Comparison of ENCODE assay signal across 10 cellular contexts in genomic region chr9:108182950-108183381, GRCh38.
DNase-seq lines count a peak whose midpoint lies in the region; ATAC-seq and TF ChIP-seq lines count a peak whose summit lies in the region.
"Had no signal": no experiment of that assay in that cellular context is flagged by ENCODE, and none has a peak within 500 bp of the region (broad histone marks: within the 10 kb centered on the region; RNA-seq: fewer than 3 reads in every experiment).

No MANE protein-coding gene starts in this region.

- DNase-seq in Daoy (ENCODE audit: low read depth) (peak; percentile 72), cardiac fibroblast (ENCODE audit: low read depth in 2 of 2) (peak; percentile 14 to 67), omental fat pad (ENCODE audit: low spot score) (no peak), inferior parietal cortex (ENCODE audit: extremely low spot score) (no peak), superior temporal gyrus (ENCODE audit: extremely low spot score) (no peak)
- no peak for DNase-seq in stimulated activated CD4-positive, alpha-beta T cell treated with anti-CD3 and anti-CD28 coated beads, Interleukin-2, amount 100 ng/mL, for 24 hours
- DNase-seq: amniotic stem cell, T-helper 1 cell had no signal

- H3K4me3 ChIP-seq in cardiac fibroblast (replicated peaks in 1 of 2; ENCODE audit: low read depth in 2 of 2, low read length in 2 of 2): no peak overlapping the region

- TF ChIP-seq CTCF in cardiac fibroblast (IDR thresholded peaks at IDR 0.05; ENCODE audit: low read depth, low read length): no peak
- no peak for TF ChIP-seq CTCF in omental fat pad (IDR thresholded peaks at IDR 0.05)

- ATAC-seq in GM19455 (IDR thresholded peaks at IDR 0.05; ENCODE audit: unreplicated experiment): peak; percentile 59
- peak; percentile 86 for ATAC-seq in HG03139 (IDR thresholded peaks at IDR 0.05; ENCODE audit: unreplicated experiment)
- no peak for ATAC-seq in omental fat pad (ENCODE audit: low FRiP score)

Comparison
In these comparisons a context has a peak if more than half of its experiments do, and no peak if none do; other contexts are left out.
1. DNase-seq: peak in Daoy (single experiment) and cardiac fibroblast (2 of 2); none in omental fat pad (single experiment), inferior parietal cortex (single experiment), stimulated activated CD4-positive, alpha-beta T cell treated with anti-CD3 and anti-CD28 coated beads, Interleukin-2, amount 100 ng/mL, for 24 hours (0 of 2) and superior temporal gyrus (single experiment).